1 cellular context compared by ENCODE assay signal in genomic region chr3:100454684-100455083, GRCh38.
TF ChIP-seq lines count a peak whose summit lies in the region.

No MANE protein-coding gene starts in this region.

TF ChIP-seq in GM12878, 131 proteins besides CTCF, POLR2A, EP300 and RAD21 (continued from another document):
- TF ChIP-seq E4F1 (IDR thresholded peaks at IDR 0.05; ENCODE audit: borderline replicate concordance, partially characterized antibody) (no peak), TBL1XR1 (IDR thresholded peaks at IDR 0.05; ENCODE audit: low read depth, low read length) (no peak), PRDM15 (CRISPR knock-in tag; IDR thresholded peaks at IDR 0.05) (no peak), SREBF2 (IDR thresholded peaks at IDR 0.05; ENCODE audit: low read length) (no peak)
TF ChIP-seq in GM12878: peak in this region for 1.
